23 cellular contexts compared by ENCODE assay signal in genomic region chr19:9878511-9879196, GRCh38. TPM values are rescaled to one million over a fixed set of nuclear protein-coding genes. Genes with fewer than 3 reads are reported as not detected.
DNase-seq lines count a peak whose midpoint lies in the region; ATAC-seq, FAIRE-seq and TF ChIP-seq lines count a peak whose summit lies in the region.
"Had no signal": no experiment of that assay in that cellular context is flagged by ENCODE, and none has a peak within 500 bp of the region (broad histone marks: within the 10 kb centered on the region; RNA-seq: fewer than 3 reads in every experiment).

No MANE protein-coding gene starts in this region.

- H3K27ac ChIP-seq in MM.1S (ENCODE audit: low read length) (no peak overlapping the region), keratinocyte (ENCODE audit: control insufficient read depth, insufficient read depth, low read length) (peak overlapping the region; percentile 88)
- H3K27ac ChIP-seq: adrenal gland, heart right ventricle, lower lobe of right lung, parathyroid adenoma had no signal

- H3K4me1 ChIP-seq in MM.1S (ENCODE audit: low read length), result peaks cover 26% of the 10 kb centered on the region
- peaks cover 18% of the 10 kb centered on the region for H3K4me1 ChIP-seq in keratinocyte (ENCODE audit: control insufficient read depth, extremely low read depth, insufficient read depth, low read length)
- H3K4me1 ChIP-seq: adrenal gland, heart right ventricle, lower lobe of right lung had no signal

- 0 out of 2 replicates have a peak overlapping the region, but pooled peaks have one; percentile 1 for H3K4me3 ChIP-seq in MM.1S (ENCODE audit: low read length)
- H3K4me3 ChIP-seq in keratinocyte (ENCODE audit: control insufficient read depth in 2 of 3, extremely low read depth in 1 of 3, insufficient read depth in 2 of 3, low read depth in 1 of 3, low read length in 3 of 3), result peak overlapping the region in 1 of 3 experiments; percentile 34
- H3K4me3 ChIP-seq: adrenal gland, heart right ventricle, lower lobe of right lung had no signal

- H3F3A ChIP-seq in MM.1S (ENCODE audit: insufficient read depth, low read length), result 0 out of 2 replicates have a peak, but pooled peaks cover 5% of the 10 kb centered on the region

- dilution Hi-C loops in keratinocyte (cut with MboI; ENCODE audit: extremely low pct_ligation_motif_present, low sequenced_read_pairs), result no loop called here

- H3K9ac ChIP-seq in MM.1S (ENCODE audit: low read length) (no peak overlapping the region), keratinocyte (ENCODE audit: control insufficient read depth, extremely low read depth, insufficient read depth, low read length) (peak overlapping the region; percentile 61)
- H3K9ac ChIP-seq: parathyroid adenoma had no signal

- H3K27me3 ChIP-seq in MM.1S (replicated peaks; ENCODE audit: insufficient read depth, low read length) (no peaks in the 10 kb centered on the region), keratinocyte (ENCODE audit: control insufficient read depth, extremely low read depth, insufficient read depth, low read length) (no peaks in the 10 kb centered on the region)
- H3K27me3 ChIP-seq: adrenal gland had no signal

- POLR2A ChIA-PET in WTC11 (lab: Charles Lee), result interaction anchor here (0.7 kb wide), 1 partner anchor 28 kb away, joined by 7 read pairs; no protein-coding TSS in a partner anchor

- H3K79me2 ChIP-seq in MM.1S (ENCODE audit: low read length), result no peaks in the 10 kb centered on the region
- no peaks in the 10 kb centered on the region for H3K79me2 ChIP-seq in keratinocyte (ENCODE audit: control insufficient read depth, insufficient read depth, low read length)
- H3K79me2 ChIP-seq: parathyroid adenoma had no signal

- no peaks in the 10 kb centered on the region for H3K27me3 Mint-ChIP-seq in WTC11 (ENCODE audit: low read depth)
- H3K27me3 Mint-ChIP-seq: activated T-helper 17 cell treated with anti-CD3 and anti-CD28 coated beads, Interleukin-2, amount 50 U/mL, for 72 hours had no signal

- H3K4me3 Mint-ChIP-seq in WTC11, result no peak overlapping the region
- H3K4me3 Mint-ChIP-seq: activated T-helper 17 cell treated with anti-CD3 and anti-CD28 coated beads, Interleukin-2, amount 50 U/mL, for 72 hours; CD8-positive, alpha-beta memory T cell; T-helper 1 cell treated with Interleukin-12 subunit alpha and Interleukin-12 subunit beta and Interleukin-4 antibody, amounts not matched to agents 30 μg/mL and 1 μg/mL, for 36 hours had no signal

- peak; percentile 34 for FAIRE-seq in keratinocyte (lab: Jason Lieb, UNC)
- FAIRE-seq: G401.6, islet of Langerhans had no signal

- TF ChIP-seq CTCF in MM.1S (IDR thresholded peaks at IDR 0.05; ENCODE audit: low read length) (no peak), WTC11 (IDR thresholded peaks at IDR 0.05) (no peak), keratinocyte (optimal IDR thresholded peaks at IDR 0.05 in 1 of 3, IDR thresholded peaks at IDR 0.05 in 1 of 3, conservative IDR thresholded peaks at IDR 0.05 in 1 of 3; ENCODE audit: extremely low read depth in 1 of 3, insufficient read depth in 2 of 3, low read length in 3 of 3) (no peak)

- H3K9me2 ChIP-seq in MM.1S (replicated peaks; ENCODE audit: insufficient read depth, low read length), result no peaks in the 10 kb centered on the region

- DNase-seq in EL, result peak; percentile 66
- peak; percentile 27 for DNase-seq in MM.1S
- DNase-seq in WTC11 (ENCODE audit: low spot score), result no peak
- DNase-seq in keratinocyte (ENCODE audit: low read depth, low spot score), result no peak
- DNase-seq in SW480 (ENCODE audit: low spot score), result no peak
- DNase-seq: activated CD4-positive, CD25-positive, alpha-beta regulatory T cell treated with anti-CD3 and anti-CD28 coated beads, Interleukin-2, amount 50 U/mL, for 72 hours; adrenal gland; CD8-positive, alpha-beta memory T cell; central memory CD4-positive, alpha-beta T cell; effector CD8-positive, alpha-beta T cell; heart right ventricle; lower lobe of right lung; naive B cell; NCI-H1436; SHP77 had no signal

- H3K9me3 Mint-ChIP-seq in WTC11, result no peaks in the 10 kb centered on the region
- H3K9me3 Mint-ChIP-seq: activated T-helper 17 cell treated with anti-CD3 and anti-CD28 coated beads, Interleukin-2, amount 50 U/mL, for 72 hours; CD8-positive, alpha-beta memory T cell; T-helper 1 cell treated with Interleukin-12 subunit alpha and Interleukin-12 subunit beta and Interleukin-4 antibody, amounts not matched to agents 30 μg/mL and 1 μg/mL, for 36 hours had no signal

- H3K36me3 Mint-ChIP-seq in WTC11, result no peaks in the 10 kb centered on the region; the same call in 1 of the 2 replicates
- H3K36me3 Mint-ChIP-seq: CD8-positive, alpha-beta memory T cell; naive B cell had no signal

- H2AFZ ChIP-seq in MM.1S (ENCODE audit: low read length), result 0 out of 2 replicates have a peak overlapping the region, but pooled peaks have one; percentile 36
- peak overlapping the region; percentile 83 for H2AFZ ChIP-seq in keratinocyte (ENCODE audit: control insufficient read depth, low read length)
- H2AFZ ChIP-seq: parathyroid adenoma had no signal

- no peaks in the 10 kb centered on the region for H3K9me1 ChIP-seq in keratinocyte (ENCODE audit: control insufficient read depth, extremely low read depth, insufficient read depth, low read length)

- ATAC-seq in WTC11 (no peak), GM18511 (IDR thresholded peaks at IDR 0.05; ENCODE audit: unreplicated experiment) (no peak), HG03457 (IDR thresholded peaks at IDR 0.05; ENCODE audit: unreplicated experiment) (no peak)
- ATAC-seq: activated T-helper 17 cell treated with anti-CD3 and anti-CD28 coated beads, Interleukin-2, amount 50 U/mL, for 72 hours; heart right ventricle; lower lobe of right lung had no signal

- no peaks in the 10 kb centered on the region for H3K36me3 ChIP-seq in MM.1S (replicated peaks; ENCODE audit: insufficient read depth, low read length)
- H3K36me3 ChIP-seq in keratinocyte (ENCODE audit: control insufficient read depth in 2 of 2, extremely low read depth in 1 of 2, insufficient read depth in 2 of 2, low read length in 2 of 2), result no peaks in the 10 kb centered on the region
- H3K36me3 ChIP-seq: adrenal gland, heart right ventricle, lower lobe of right lung had no signal

- peaks cover 6% of the 10 kb centered on the region for H3K4me1 Mint-ChIP-seq in WTC11
- H3K4me1 Mint-ChIP-seq: activated T-helper 17 cell treated with anti-CD3 and anti-CD28 coated beads, Interleukin-2, amount 50 U/mL, for 72 hours; CD8-positive, alpha-beta memory T cell had no signal

- no peak overlapping the region for H3K27ac Mint-ChIP-seq in WTC11
- H3K27ac Mint-ChIP-seq: activated T-helper 17 cell treated with anti-CD3 and anti-CD28 coated beads, Interleukin-2, amount 50 U/mL, for 72 hours; CD8-positive, alpha-beta memory T cell; naive B cell; T-helper 1 cell treated with Interleukin-12 subunit alpha and Interleukin-12 subunit beta and Interleukin-4 antibody, amounts not matched to agents 30 μg/mL and 1 μg/mL, for 36 hours had no signal

- CTCF ChIA-PET in WTC11 (lab: Charles Lee), result no interaction called here

- H4K20me1 ChIP-seq in MM.1S (ENCODE audit: insufficient read depth, low read length) (no peaks in the 10 kb centered on the region), keratinocyte (ENCODE audit: control insufficient read depth, extremely low read depth, insufficient read depth, low read length) (no peaks in the 10 kb centered on the region)

- H3K4me2 ChIP-seq in MM.1S (ENCODE audit: low read depth, low read length), result peak overlapping the region; percentile 31; the same call in 1 of the 2 replicates
- H3K4me2 ChIP-seq in keratinocyte (ENCODE audit: control insufficient read depth, extremely low read depth, insufficient read depth, low read depth, low read length), result peak overlapping the region; percentile 79

- H3K9me3 ChIP-seq in MM.1S (replicated peaks; ENCODE audit: insufficient read depth, low read length), result no peaks in the 10 kb centered on the region
- H3K9me3 ChIP-seq in keratinocyte (ENCODE audit: control insufficient read depth, low read depth, low read length), result no peaks in the 10 kb centered on the region
- H3K9me3 ChIP-seq: adrenal gland, lower lobe of right lung had no signal

RNA-seq across cellular contexts. Expression of gene PIN1, which starts 43.5 kb away (rescaled TPM):
- 107 to 111 TPM (median 110 TPM) in 3 replicates for total RNA-seq in WTC11 (2021)
- 39.8 to 53.3 TPM (median 45.2 TPM) in 3 replicates for polyA plus RNA-seq in keratinocyte
- 25.7 TPM for polyA plus RNA-seq in keratinocyte (2011; ENCODE audit: low read depth)
- 18.5 and 58.6 TPM in 2 replicates for polyA plus RNA-seq in keratinocyte (2011; cell fraction: cytosol; rRNA removed)
- polyA plus RNA-seq in keratinocyte (2011; cell fraction: nucleus; rRNA removed), result 23.8 and 29.8 TPM in 2 replicates
- 30.2 and 65.5 TPM in 2 replicates for polyA plus RNA-seq in keratinocyte (2012; ENCODE audit: low replicate concordance)
- polyA minus RNA-seq in keratinocyte, result 7.7 to 15.4 TPM (median 12.5 TPM) in 3 replicates
- 44.5 TPM for polyA minus RNA-seq in keratinocyte (2011; cell fraction: cytosol; rRNA and poly(A)+ RNA removed)
- 10.5 and 12.2 TPM in 2 replicates for polyA minus RNA-seq in keratinocyte (2011; cell fraction: nucleus; rRNA and poly(A)+ RNA removed)

RNA-seq across cellular contexts. Expression of gene UBL5, which starts 50.9 kb away (rescaled TPM):
- total RNA-seq in WTC11 (2021), result 402 to 411 TPM (median 405 TPM) in 3 replicates
- 995 to 1,153 TPM (median 1,097 TPM) in 3 replicates for polyA plus RNA-seq in keratinocyte
- 149 TPM for polyA plus RNA-seq in keratinocyte (2011; ENCODE audit: low read depth)
- polyA plus RNA-seq in keratinocyte (2011; cell fraction: cytosol; rRNA removed), result 957 and 1,326 TPM in 2 replicates
- polyA plus RNA-seq in keratinocyte (2011; cell fraction: nucleus; rRNA removed), result 394 and 589 TPM in 2 replicates
- 696 and 1,022 TPM in 2 replicates for polyA plus RNA-seq in keratinocyte (2012; ENCODE audit: low replicate concordance)
- 77.0 to 258 TPM (median 227 TPM) in 3 replicates for polyA minus RNA-seq in keratinocyte
- polyA minus RNA-seq in keratinocyte (2011; cell fraction: cytosol; rRNA and poly(A)+ RNA removed), result 195 TPM
- 30.7 and 54.1 TPM in 2 replicates for polyA minus RNA-seq in keratinocyte (2011; cell fraction: nucleus; rRNA and poly(A)+ RNA removed)

RNA-seq across cellular contexts. Expression of gene OLFM2, which starts 57.7 kb away (rescaled TPM):
- 66.0 to 93.3 TPM (median 91.8 TPM) in 3 replicates for total RNA-seq in WTC11 (2021)
- 5.3 to 25.2 TPM (median 7.5 TPM) in 3 replicates for polyA plus RNA-seq in keratinocyte
- 31.7 TPM for polyA plus RNA-seq in keratinocyte (2011; ENCODE audit: low read depth)
- polyA plus RNA-seq in keratinocyte (2011; cell fraction: cytosol; rRNA removed), result 10.9 and 21.8 TPM in 2 replicates
- polyA plus RNA-seq in keratinocyte (2011; cell fraction: nucleus; rRNA removed), result 11.7 and 16.0 TPM in 2 replicates
- polyA plus RNA-seq in keratinocyte (2012; ENCODE audit: low replicate concordance), result 7.0 and 62.8 TPM in 2 replicates
- polyA minus RNA-seq in keratinocyte, result 6.7 to 26.6 TPM (median 11.3 TPM) in 3 replicates
- 33.2 TPM for polyA minus RNA-seq in keratinocyte (2011; cell fraction: cytosol; rRNA and poly(A)+ RNA removed)
- polyA minus RNA-seq in keratinocyte (2011; cell fraction: nucleus; rRNA and poly(A)+ RNA removed), result 17.7 and 26.5 TPM in 2 replicates
- total RNA-seq: HT-29 had no signal

RNA-seq across cellular contexts. Expression of gene FBXL12, which starts 59.8 kb away (rescaled TPM):
- total RNA-seq in WTC11 (2021), result 34.2 to 37.6 TPM (median 35.7 TPM) in 3 replicates
- 12.6 to 18.2 TPM (median 17.2 TPM) in 3 replicates for polyA plus RNA-seq in keratinocyte
- polyA plus RNA-seq in keratinocyte (2011; ENCODE audit: low read depth), result 5.2 TPM
- polyA plus RNA-seq in keratinocyte (2011; cell fraction: cytosol; rRNA removed), result 12.8 and 17.6 TPM in 2 replicates
- polyA plus RNA-seq in keratinocyte (2011; cell fraction: nucleus; rRNA removed), result 36.9 and 44.1 TPM in 2 replicates
- 14.4 and 17.1 TPM in 2 replicates for polyA plus RNA-seq in keratinocyte (2012; ENCODE audit: low replicate concordance)
- polyA minus RNA-seq in keratinocyte, result 6.7 to 13.2 TPM (median 9.0 TPM) in 3 replicates
- 19.4 TPM for polyA minus RNA-seq in keratinocyte (2011; cell fraction: cytosol; rRNA and poly(A)+ RNA removed)
- polyA minus RNA-seq in keratinocyte (2011; cell fraction: nucleus; rRNA and poly(A)+ RNA removed), result 13.7 and 16.4 TPM in 2 replicates

Comparison
In these comparisons a context has a peak if more than half of its experiments do, and no peak if none do; other contexts are left out.
1. DNase-seq: peak in EL (single experiment) and MM.1S (single experiment); none in WTC11 (single experiment), keratinocyte (single experiment) and SW480 (single experiment).